ENCODE assay signal across 2 cellular contexts in genomic region chr9:78286125-78286524, GRCh38.
A peak's percentile ranks its signal among the peaks of the same experiment; 100 is the strongest.
TF ChIP-seq lines count a peak whose summit lies in the region.

No MANE protein-coding gene starts in this region.

TF ChIP-seq in IMR-90, 13 proteins besides CTCF, POLR2A, EP300 and RAD21:
- TF ChIP-seq ELK1 (IDR thresholded peaks at IDR 0.05; ENCODE audit: borderline replicate concordance, low read depth, low read length) = no peak
- TF ChIP-seq NFE2L2 (IDR thresholded peaks at IDR 0.05; ENCODE audit: low read depth, low read length) = no peak
- no peak for TF ChIP-seq CEBPB (IDR thresholded peaks at IDR 0.05; ENCODE audit: low read depth, low read length)

TF ChIP-seq in HepG2, 621 proteins besides CTCF, POLR2A, EP300 and RAD21:
- 0 out of 2 replicates have a peak, but pooled peaks have one; percentile 0 for TF ChIP-seq GFI1 (CRISPR knock-in tag; IDR thresholded peaks at IDR 0.05; ENCODE audit: borderline replicate concordance)
- TF ChIP-seq MAX (IDR thresholded peaks at IDR 0.05) = no peak
